ENCODE assay signal across 9 cellular contexts in the genomic region with DNA sequence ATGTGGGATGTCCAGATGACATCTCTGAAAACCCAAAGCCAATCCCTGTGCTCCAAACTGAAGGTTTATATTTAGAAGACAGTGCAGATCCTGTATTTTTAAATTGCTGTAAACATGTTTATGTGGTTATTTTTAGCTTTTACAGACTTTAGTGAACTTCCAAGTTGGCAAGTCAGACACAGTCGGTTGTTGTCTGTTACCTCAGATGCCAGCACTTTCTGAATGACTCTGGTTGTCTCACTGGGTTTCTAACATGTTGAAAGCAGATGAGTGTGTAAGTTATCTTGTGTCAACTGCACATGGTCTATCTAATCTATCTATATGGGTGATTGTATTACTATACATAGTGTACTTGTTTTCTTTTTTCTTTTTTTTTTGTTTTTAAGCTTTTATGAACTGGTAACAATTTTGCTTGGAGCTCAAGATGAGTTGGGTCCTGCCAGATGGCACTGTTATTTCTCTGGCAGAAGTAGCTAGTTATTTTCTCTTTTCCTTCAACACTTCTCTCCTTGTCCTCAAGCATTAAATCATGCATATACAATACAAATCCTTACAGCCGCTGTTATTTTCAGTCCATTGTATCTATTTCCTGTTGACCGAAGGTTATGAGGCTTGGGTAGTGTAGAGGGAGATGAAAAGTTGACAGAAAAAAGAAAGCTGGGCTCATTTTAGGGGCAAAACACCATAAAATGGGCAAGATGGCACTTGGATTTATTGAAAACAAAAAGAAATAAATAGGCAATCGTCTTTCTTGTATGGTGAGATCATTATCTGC.
DNase-seq lines count a peak whose midpoint lies in the region; ATAC-seq and TF ChIP-seq lines count a peak whose summit lies in the region.
"Had no signal": no experiment of that assay in that cellular context is flagged by ENCODE, and none has a peak within 500 bp of the region (broad histone marks: within the 10 kb centered on the region; RNA-seq: fewer than 3 reads in every experiment).

No MANE protein-coding gene starts in this region.

- ATAC-seq in GM18909 (IDR thresholded peaks at IDR 0.05; ENCODE audit: poor library complexity, unreplicated experiment): peak; percentile 27
- ATAC-seq in HG03439 (IDR thresholded peaks at IDR 0.05; ENCODE audit: unreplicated experiment): peak; percentile 47

- no peaks in the 10 kb centered on the region for H3K27me3 Mint-ChIP-seq in type B pancreatic cell

- no peaks in the 10 kb centered on the region for H3K9me3 Mint-ChIP-seq in type B pancreatic cell

- no peak overlapping the region for H3K4me3 Mint-ChIP-seq in type B pancreatic cell

- H3K4me1 Mint-ChIP-seq in type B pancreatic cell (ENCODE audit: unreplicated experiment): peaks cover 10% of the 10 kb centered on the region

- H3K4me3 ChIP-seq in esophagus squamous epithelium: no peak overlapping the region
- peak overlapping the region in 2 of 5 donors; percentile 23 to 32 for H3K4me3 ChIP-seq in subcutaneous abdominal adipose tissue (ENCODE audit: low read depth in 1 of 5, low read length in 5 of 5)
- no peak overlapping the region for H3K4me3 ChIP-seq in colonic mucosa
- H3K4me3 ChIP-seq in stomach: no peak overlapping the region

- no peak for TF ChIP-seq EP300 in stomach (IDR thresholded peaks at IDR 0.05)

- H3K27ac Mint-ChIP-seq in type B pancreatic cell: no peak overlapping the region

- TF ChIP-seq CTCF in esophagus squamous epithelium (IDR thresholded peaks at IDR 0.05): no peak
- TF ChIP-seq CTCF in type B pancreatic cell (conservative IDR thresholded peaks at IDR 0.05): no peak
- no peak for TF ChIP-seq CTCF in colonic mucosa (IDR thresholded peaks at IDR 0.05)
- no peak for TF ChIP-seq CTCF in stomach (IDR thresholded peaks at IDR 0.05)

- H3K9me3 ChIP-seq in esophagus squamous epithelium: no peaks in the 10 kb centered on the region
- no peaks in the 10 kb centered on the region for H3K9me3 ChIP-seq in subcutaneous abdominal adipose tissue (ENCODE audit: control insufficient read depth in 5 of 5, low read length in 5 of 5)
- H3K9me3 ChIP-seq in colonic mucosa: no peaks in the 10 kb centered on the region
- H3K9me3 ChIP-seq in stomach: no peaks in the 10 kb centered on the region

- TF ChIP-seq POLR2A in esophagus squamous epithelium (IDR thresholded peaks at IDR 0.05) (no peak), stomach (IDR thresholded peaks at IDR 0.05) (no peak)

- no peaks in the 10 kb centered on the region for H3K27me3 ChIP-seq in esophagus squamous epithelium
- H3K27me3 ChIP-seq in subcutaneous abdominal adipose tissue (ENCODE audit: control insufficient read depth in 5 of 5, insufficient read depth in 4 of 5, low read length in 5 of 5): no peaks in the 10 kb centered on the region
- no peaks in the 10 kb centered on the region for H3K27me3 ChIP-seq in colonic mucosa
- no peaks in the 10 kb centered on the region for H3K27me3 ChIP-seq in stomach

- DNase-seq in esophagus squamous epithelium (lab: John Stamatoyannopoulos, UW) (no peak), type B pancreatic cell (ENCODE audit: extremely low spot score, unreplicated experiment) (no peak), colonic mucosa (no peak), stomach (no peak)
- DNase-seq in stimulated activated CD4-positive, alpha-beta T cell treated with anti-CD3 and anti-CD28 coated beads, Interleukin-2, amount 100 ng/mL, for 48 hours: no peak
- DNase-seq: NCI-H1417 treated with DMSO at 0.1 percent for 48 hours had no signal

- no peaks in the 10 kb centered on the region for H3K36me3 Mint-ChIP-seq in type B pancreatic cell

- H3K36me3 ChIP-seq in esophagus squamous epithelium: no peaks in the 10 kb centered on the region
- no peaks in the 10 kb centered on the region for H3K36me3 ChIP-seq in subcutaneous abdominal adipose tissue (ENCODE audit: control insufficient read depth in 5 of 5, insufficient read depth in 5 of 5, low read length in 5 of 5)
- no peaks in the 10 kb centered on the region for H3K36me3 ChIP-seq in colonic mucosa
- no peaks in the 10 kb centered on the region for H3K36me3 ChIP-seq in stomach

- intact Hi-C loops in esophagus squamous epithelium (cut with DNase I) (no loop called here), colonic mucosa (cut with DNase I) (no loop called here), stomach (cut with DNase I; ENCODE audit: low total_unique reads) (no loop called here)

- peak overlapping the region in 3 of 4 donors; percentile 10 to 32 (median 31) for H3K27ac ChIP-seq in esophagus squamous epithelium
- peak overlapping the region; percentile 82 for H3K27ac ChIP-seq in subcutaneous abdominal adipose tissue (ENCODE audit: low read depth, low read length)
- no peak overlapping the region for H3K27ac ChIP-seq in colonic mucosa
- H3K27ac ChIP-seq in stomach: peak overlapping the region in 2 of 5 donors; percentile 16 to 34

- H3K4me1 ChIP-seq in esophagus squamous epithelium (peaks cover 13 to 67% (median 27%) of the 10 kb centered on the region in 3 donors), subcutaneous abdominal adipose tissue (ENCODE audit: control insufficient read depth in 5 of 5, insufficient read depth in 5 of 5, low read length in 5 of 5) (peaks cover 4 to 56% (median 54%) of the 10 kb centered on the region in 5 donors), colonic mucosa (no peaks in the 10 kb centered on the region), stomach (peaks cover 18 to 82% (median 50%) of the 10 kb centered on the region in 4 donors)

- WGBS in esophagus squamous epithelium, 2 donors: 24 to 39% methylated on average over 4 of the region's 4 CpGs
- 47 to 70% (median 59%) methylated on average over 4 of the region's 4 CpGs for WGBS in stomach, 5 donors

- H3K9ac ChIP-seq in subcutaneous abdominal adipose tissue (ENCODE audit: low read length in 5 of 5): peak overlapping the region in 1 of 5 donors; percentile 38
- H3K9ac ChIP-seq in colonic mucosa (ENCODE audit: low read depth in 2 of 2, low read length in 2 of 2): no peak overlapping the region
